In the genomic region with DNA sequence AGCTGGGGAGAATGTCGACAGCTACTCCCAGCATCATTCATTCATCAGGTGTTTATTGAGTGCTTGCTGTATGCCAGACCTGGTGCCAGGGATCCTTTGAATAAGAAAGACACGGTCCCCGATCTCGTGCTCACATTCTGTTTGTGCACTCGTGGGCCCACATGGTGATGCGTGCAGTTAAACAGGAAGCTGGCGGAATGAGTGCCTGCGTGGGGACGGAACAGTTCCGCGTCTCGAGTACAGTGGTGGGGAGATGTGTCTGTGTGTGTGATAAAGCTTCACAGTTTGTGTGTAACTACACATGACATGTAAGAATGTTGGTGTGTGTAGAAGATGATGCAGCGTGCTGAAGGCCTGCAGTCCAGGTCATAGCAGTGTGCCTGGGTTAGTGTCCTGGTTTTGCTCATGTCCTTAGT, we compare ENCODE assay signal across 2 cellular contexts.
TF ChIP-seq lines count a peak whose summit lies in the region.

No MANE protein-coding gene starts in this region.

TF ChIP-seq in SK-N-SH, 30 proteins besides CTCF, POLR2A, EP300 and RAD21 (continued from another document):
- TF ChIP-seq SIN3A (IDR thresholded peaks at IDR 0.05; ENCODE audit: borderline replicate concordance, low read depth, low read length) (no peak), EZH2phosphoT487 (IDR thresholded peaks at IDR 0.05; ENCODE audit: borderline replicate concordance, low read depth) (no peak), MEF2A (IDR thresholded peaks at IDR 0.05; ENCODE audit: borderline replicate concordance, low read depth) (no peak), TAF1 (IDR thresholded peaks at IDR 0.05; ENCODE audit: borderline replicate concordance, low read depth, low read length) (no peak)
- TF ChIP-seq, protein P1, sequence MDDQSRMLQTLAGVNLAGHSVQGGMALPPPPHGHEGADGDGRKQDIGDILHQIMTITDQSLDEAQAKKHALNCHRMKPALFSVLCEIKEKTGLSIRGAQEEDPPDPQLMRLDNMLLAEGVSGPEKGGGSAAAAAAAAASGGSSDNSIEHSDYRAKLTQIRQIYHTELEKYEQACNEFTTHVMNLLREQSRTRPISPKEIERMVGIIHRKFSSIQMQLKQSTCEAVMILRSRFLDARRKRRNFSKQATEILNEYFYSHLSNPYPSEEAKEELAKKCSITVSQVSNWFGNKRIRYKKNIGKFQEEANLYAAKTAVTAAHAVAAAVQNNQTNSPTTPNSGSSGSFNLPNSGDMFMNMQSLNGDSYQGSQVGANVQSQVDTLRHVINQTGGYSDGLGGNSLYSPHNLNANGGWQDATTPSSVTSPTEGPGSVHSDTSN (IDR thresholded peaks at IDR 0.05), result no peak

TF ChIP-seq in HEK293T, 16 proteins besides CTCF, POLR2A, EP300 and RAD21 (continued from another document):
- TF ChIP-seq, protein P2, sequence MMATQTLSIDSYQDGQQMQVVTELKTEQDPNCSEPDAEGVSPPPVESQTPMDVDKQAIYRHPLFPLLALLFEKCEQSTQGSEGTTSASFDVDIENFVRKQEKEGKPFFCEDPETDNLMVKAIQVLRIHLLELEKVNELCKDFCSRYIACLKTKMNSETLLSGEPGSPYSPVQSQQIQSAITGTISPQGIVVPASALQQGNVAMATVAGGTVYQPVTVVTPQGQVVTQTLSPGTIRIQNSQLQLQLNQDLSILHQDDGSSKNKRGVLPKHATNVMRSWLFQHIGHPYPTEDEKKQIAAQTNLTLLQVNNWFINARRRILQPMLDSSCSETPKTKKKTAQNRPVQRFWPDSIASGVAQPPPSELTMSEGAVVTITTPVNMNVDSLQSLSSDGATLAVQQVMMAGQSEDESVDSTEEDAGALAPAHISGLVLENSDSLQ (IDR thresholded peaks at IDR 0.05), result no peak
- no peak for TF ChIP-seq TARDBP (IDR thresholded peaks at IDR 0.05)
